In genomic region chr18:25230658-25231326, GRCh38 we compare ENCODE assay signal across 9 cellular contexts.
DNase-seq lines count a peak whose midpoint lies in the region; ATAC-seq, FAIRE-seq and TF ChIP-seq lines count a peak whose summit lies in the region.
"Had no signal": no experiment of that assay in that cellular context is flagged by ENCODE, and none has a peak within 500 bp of the region (broad histone marks: within the 10 kb centered on the region; RNA-seq: fewer than 3 reads in every experiment).

No MANE protein-coding gene starts in this region.

- no peaks in the 10 kb centered on the region for H3K79me2 ChIP-seq in Karpas-422 (ENCODE audit: low read length)

- no peak for TF ChIP-seq CTCF in AG04449 (IDR thresholded peaks at IDR 0.05; ENCODE audit: insufficient read depth, low read length, missing control alignments)
- no peak for TF ChIP-seq CTCF in mucosa of descending colon (IDR thresholded peaks at IDR 0.05)

- H3K27me3 Mint-ChIP-seq in immature natural killer cell (ENCODE audit: low read depth in 3 of 3) = peaks cover 0 to 2% (median 0%) of the 10 kb centered on the region in 3 donors
- peaks cover 2% of the 10 kb centered on the region for H3K27me3 Mint-ChIP-seq in activated CD4-positive, alpha-beta T cell treated with anti-CD3 and anti-CD28 coated beads, Interleukin-2, amount 10 ng/mL, durations not matched to agents 24 days and 14 days

- no peak for FAIRE-seq in small intestine (lab: Jason Lieb, UNC)

- H3K27ac Mint-ChIP-seq in immature natural killer cell = no peak overlapping the region
- no peak overlapping the region for H3K27ac Mint-ChIP-seq in activated CD4-positive, alpha-beta T cell treated with anti-CD3 and anti-CD28 coated beads, Interleukin-2, amount 10 ng/mL, durations not matched to agents 24 days and 14 days

- H4K20me1 ChIP-seq in Karpas-422 (ENCODE audit: insufficient read depth, low read depth, low read length) = no peaks in the 10 kb centered on the region

- H3K4me1 ChIP-seq in Karpas-422 (ENCODE audit: low read length) = no peaks in the 10 kb centered on the region
- H3K4me1 ChIP-seq in mucosa of descending colon (ENCODE audit: low read depth) = no peaks in the 10 kb centered on the region
- no peaks in the 10 kb centered on the region for H3K4me1 ChIP-seq in small intestine (ENCODE audit: control insufficient read depth in 2 of 2, insufficient read depth in 1 of 2, low read depth in 1 of 2, low read length in 1 of 2)

- H3K4me1 Mint-ChIP-seq in immature natural killer cell = peaks cover 0 to 4% of the 10 kb centered on the region in 2 donors
- H3K4me1 Mint-ChIP-seq in activated CD4-positive, alpha-beta T cell treated with anti-CD3 and anti-CD28 coated beads, Interleukin-2, amount 10 ng/mL, durations not matched to agents 24 days and 14 days = no peaks in the 10 kb centered on the region

- no peaks in the 10 kb centered on the region for H3K36me3 Mint-ChIP-seq in immature natural killer cell
- no peaks in the 10 kb centered on the region for H3K36me3 Mint-ChIP-seq in activated CD4-positive, alpha-beta T cell treated with anti-CD3 and anti-CD28 coated beads, Interleukin-2, amount 10 ng/mL, durations not matched to agents 24 days and 14 days (ENCODE audit: low read depth)

- WGBS in small intestine, 3 donors = 34 to 66% (median 51%) methylated on average over 10 of the region's 10 CpGs

- intact Hi-C loops in mucosa of descending colon (cut with DNase I, micrococcal nuclease) = no loop called here
- intact Hi-C loops in activated CD4-positive, alpha-beta T cell treated with anti-CD3 and anti-CD28 coated beads, Interleukin-2, amount 10 ng/mL, durations not matched to agents 24 days and 14 days (cut with micrococcal nuclease) = no loop called here

- no peak overlapping the region for H3K4me3 Mint-ChIP-seq in immature natural killer cell
- no peak overlapping the region for H3K4me3 Mint-ChIP-seq in activated CD4-positive, alpha-beta T cell treated with anti-CD3 and anti-CD28 coated beads, Interleukin-2, amount 10 ng/mL, durations not matched to agents 24 days and 14 days

- POLR2A ChIA-PET in AG04449 (lab: Yijun Ruan, JAX) = no interaction called here

- H2AFZ ChIP-seq in Karpas-422 (ENCODE audit: low read length) = 0 out of 2 replicates have a peak overlapping the region, but pooled peaks have one; percentile 20

- H3K36me3 ChIP-seq in Karpas-422 (ENCODE audit: insufficient read depth, low read length) (no peaks in the 10 kb centered on the region), mucosa of descending colon (ENCODE audit: low read depth) (no peaks in the 10 kb centered on the region), small intestine (ENCODE audit: control insufficient read depth in 2 of 2, insufficient read depth in 2 of 2, low read length in 2 of 2) (no peaks in the 10 kb centered on the region)

- ATAC-seq in mucosa of descending colon = peak; percentile 64

- H3K9me3 Mint-ChIP-seq in immature natural killer cell = no peaks in the 10 kb centered on the region
- H3K9me3 Mint-ChIP-seq in activated CD4-positive, alpha-beta T cell treated with anti-CD3 and anti-CD28 coated beads, Interleukin-2, amount 10 ng/mL, durations not matched to agents 24 days and 14 days = no peaks in the 10 kb centered on the region

- peak overlapping the region; percentile 18 for H3K4me3 ChIP-seq in AG04449 (ENCODE audit: low read depth, low read length)
- no peak overlapping the region for H3K4me3 ChIP-seq in Karpas-422 (ENCODE audit: low read length)
- no peak overlapping the region for H3K4me3 ChIP-seq in mucosa of descending colon
- H3K4me3 ChIP-seq in small intestine (ENCODE audit: low read depth in 1 of 2, low read length in 2 of 2) = no peak overlapping the region

- H3K9me3 ChIP-seq in Karpas-422 (ENCODE audit: low read length) = no peaks in the 10 kb centered on the region
- no peaks in the 10 kb centered on the region for H3K9me3 ChIP-seq in mucosa of descending colon
- H3K9me3 ChIP-seq in small intestine (ENCODE audit: control insufficient read depth, low read depth) = no peaks in the 10 kb centered on the region

- peak; percentile 52 for DNase-seq in AG04449 (ENCODE audit: low read depth, low spot score)
- DNase-seq in Karpas-422 = no peak
- peak; percentile 55 to 98 for DNase-seq in dermis microvascular lymphatic vessel endothelial cell (ENCODE audit: low read depth in 2 of 2)
- DNase-seq in mucosa of descending colon = peak; percentile 38 to 47 (median 42)
- DNase-seq in immature natural killer cell = no peak
- no peak for DNase-seq in small intestine
- no peak for DNase-seq in activated CD4-positive, alpha-beta T cell treated with anti-CD3 and anti-CD28 coated beads, Interleukin-2, amount 10 ng/mL, durations not matched to agents 24 days and 14 days
- DNase-seq in activated gamma-delta T cell (lab: John Stamatoyannopoulos, UW) = no peak

- H3K27ac ChIP-seq in Karpas-422 (ENCODE audit: low read length) (no peak overlapping the region), small intestine (ENCODE audit: low read depth in 1 of 2, low read length in 1 of 2) (peak overlapping the region in 1 of 2 donors; percentile 3)
- H3K27ac ChIP-seq: C4-2B had no signal

- no peak overlapping the region for H3K4me2 ChIP-seq in Karpas-422 (ENCODE audit: low read depth, low read length, poor library complexity, severe bottlenecking)

- CTCF ChIA-PET in AG04449 (lab: Yijun Ruan, JAX) = interaction anchor here (1.2 kb wide), 1 partner anchor 11 kb away, joined by 3 read pairs; no protein-coding TSS in a partner anchor

- H3K9ac ChIP-seq in Karpas-422 (ENCODE audit: low read length) = no peak overlapping the region

- H3K27me3 ChIP-seq in Karpas-422 (ENCODE audit: low read length) (no peaks in the 10 kb centered on the region), small intestine (ENCODE audit: control insufficient read depth in 2 of 2, insufficient read depth in 2 of 2, low read length in 2 of 2) (no peaks in the 10 kb centered on the region)

- no peaks in the 10 kb centered on the region for H3K9me2 ChIP-seq in Karpas-422 (replicated peaks; ENCODE audit: insufficient read depth, low read length)

Comparison
In these comparisons a context has a peak if more than half of its experiments do, and no peak if none do; other contexts are left out.
1. DNase-seq: peak in AG04449 (single experiment), dermis microvascular lymphatic vessel endothelial cell (2 of 2) and mucosa of descending colon (3 of 3); none in Karpas-422 (single experiment), immature natural killer cell (0 of 3), small intestine (single experiment), activated CD4-positive, alpha-beta T cell treated with anti-CD3 and anti-CD28 coated beads, Interleukin-2, amount 10 ng/mL, durations not matched to agents 24 days and 14 days (single experiment) and activated gamma-delta T cell (single experiment).